8 cellular contexts compared by ENCODE assay signal in genomic region chr4:147799986-147800555, GRCh38.
DNase-seq lines count a peak whose midpoint lies in the region; ATAC-seq and TF ChIP-seq lines count a peak whose summit lies in the region.

No MANE protein-coding gene starts in this region.

- H3K4me1 Mint-ChIP-seq in activated CD4-positive, alpha-beta memory T cell treated with anti-CD3 and anti-CD28 coated beads, Interleukin-2, amount 10 ng/mL, durations not matched to agents 7 days and 5 days, result peaks cover 54% of the 10 kb centered on the region

- peak; percentile 98 for ATAC-seq in HG03432 (IDR thresholded peaks at IDR 0.05; ENCODE audit: unreplicated experiment)

- H2AFZ ChIP-seq in mesenchymal stem cell (ENCODE audit: low read depth, low read length), result no peak overlapping the region

- H4K8ac ChIP-seq in mesenchymal stem cell (ENCODE audit: low read length) (no peak overlapping the region), mesendoderm (ENCODE audit: low read depth, low read length) (no peak overlapping the region)

- peaks cover 2% of the 10 kb centered on the region for H3K79me2 ChIP-seq in mesendoderm (ENCODE audit: control insufficient read depth, insufficient read depth, low read length)

- DNase-seq in activated gamma-delta T cell treated with Interleukin-2 at 50 U/mL for 16 hours (peak; percentile 54), activated gamma-delta T cell (lab: John Stamatoyannopoulos, UW) (no peak), mesenchymal stem cell (peak; percentile 66), putamen (ENCODE audit: low spot score) (no peak), mesendoderm (no peak), BE2C (no peak)
- peak; percentile 80 for DNase-seq in activated CD4-positive, alpha-beta memory T cell treated with anti-CD3 and anti-CD28 coated beads, Interleukin-2, amount 10 ng/mL, durations not matched to agents 7 days and 5 days

- H4K5ac ChIP-seq in mesendoderm (ENCODE audit: low read length), result no peak overlapping the region

- H3K4me3 ChIP-seq in mesenchymal stem cell (ENCODE audit: insufficient read depth in 1 of 2, low read depth in 1 of 2, low read length in 2 of 2), result no peak overlapping the region
- no peak overlapping the region for H3K4me3 ChIP-seq in mesendoderm (ENCODE audit: low read length)
- no peak overlapping the region for H3K4me3 ChIP-seq in BE2C (ENCODE audit: low read depth, low read length)

- peaks cover 0 to 3% of the 10 kb centered on the region in 2 experiments for H3K36me3 ChIP-seq in mesenchymal stem cell (ENCODE audit: control insufficient read depth in 1 of 2, insufficient read depth in 2 of 2, low read depth in 1 of 2, low read length in 2 of 2)
- H3K36me3 ChIP-seq in mesendoderm (ENCODE audit: control insufficient read depth, insufficient read depth, low read length), result no peaks in the 10 kb centered on the region
- H3K36me3 ChIP-seq in BE2C, result no peaks in the 10 kb centered on the region; the same call in 1 of the 2 replicates

- peak overlapping the region in 1 of 2 experiments; percentile 11 for H3K14ac ChIP-seq in mesenchymal stem cell (ENCODE audit: low read length in 2 of 2)

- no peak overlapping the region for H3K4me2 ChIP-seq in mesenchymal stem cell (ENCODE audit: low read length, poor library complexity, severe bottlenecking)
- H3K4me2 ChIP-seq in mesendoderm (ENCODE audit: low read length), result no peak overlapping the region

- no peak overlapping the region for H3K56ac ChIP-seq in mesendoderm (ENCODE audit: low read length)

- POLR2A ChIA-PET in activated CD4-positive, alpha-beta memory T cell treated with anti-CD3 and anti-CD28 coated beads, Interleukin-2, amount 10 ng/mL, durations not matched to agents 7 days and 5 days (lab: Charles Lee), result interaction anchor here (0.9 to 1.7 kb wide), 4 partner anchors 43 to 183 kb away, joined by 3 to 5 read pairs (median 4); partner anchors contain the start of genes ARHGAP10, PRMT9 and TMEM184C

- no peak overlapping the region for H2BK12ac ChIP-seq in mesenchymal stem cell (ENCODE audit: low read length in 2 of 2)

- H2AK5ac ChIP-seq in mesenchymal stem cell (ENCODE audit: low read length, severe bottlenecking), result peak overlapping the region; percentile 6
- no peak overlapping the region for H2AK5ac ChIP-seq in mesendoderm (ENCODE audit: low read length)

- H3K27me3 Mint-ChIP-seq in activated CD4-positive, alpha-beta memory T cell treated with anti-CD3 and anti-CD28 coated beads, Interleukin-2, amount 10 ng/mL, durations not matched to agents 7 days and 5 days, result peaks cover 6% of the 10 kb centered on the region

- H3K9ac ChIP-seq in mesenchymal stem cell (ENCODE audit: low read length), result no peak overlapping the region
- H3K9ac ChIP-seq in mesendoderm (ENCODE audit: low read length), result no peak overlapping the region

- H3K9me3 ChIP-seq in mesenchymal stem cell (ENCODE audit: control insufficient read depth, low read length) (no peaks in the 10 kb centered on the region), BE2C (no peaks in the 10 kb centered on the region; the same call in 1 of the 2 replicates)

- H3K4me3 Mint-ChIP-seq in activated CD4-positive, alpha-beta memory T cell treated with anti-CD3 and anti-CD28 coated beads, Interleukin-2, amount 10 ng/mL, durations not matched to agents 7 days and 5 days, result no peak overlapping the region

- H2BK120ac ChIP-seq in mesenchymal stem cell (ENCODE audit: low read depth, low read length) (no peak overlapping the region), mesendoderm (ENCODE audit: low read depth, low read length) (no peak overlapping the region)

- H3K36me3 Mint-ChIP-seq in activated CD4-positive, alpha-beta memory T cell treated with anti-CD3 and anti-CD28 coated beads, Interleukin-2, amount 10 ng/mL, durations not matched to agents 7 days and 5 days (ENCODE audit: low read depth), result peaks cover 24% of the 10 kb centered on the region

- H2BK15ac ChIP-seq in mesenchymal stem cell (ENCODE audit: low read depth, poor library complexity, severe bottlenecking) (peak overlapping the region; percentile 20), mesendoderm (replicated peaks; ENCODE audit: low read depth) (no peak overlapping the region)

- H3K23ac ChIP-seq in mesenchymal stem cell (ENCODE audit: low read length in 2 of 2) (no peak overlapping the region), mesendoderm (ENCODE audit: low read length) (no peak overlapping the region)

- H3K4ac ChIP-seq in mesenchymal stem cell (ENCODE audit: low read depth in 1 of 2, low read length in 2 of 2) (no peak overlapping the region), mesendoderm (ENCODE audit: low read depth, low read length) (no peak overlapping the region)

- H3K27ac ChIP-seq in mesenchymal stem cell (ENCODE audit: low read length, poor library complexity, severe bottlenecking), result no peak overlapping the region
- no peak overlapping the region for H3K27ac ChIP-seq in mesendoderm (ENCODE audit: low read depth, low read length)

- CTCF ChIA-PET in activated CD4-positive, alpha-beta memory T cell treated with anti-CD3 and anti-CD28 coated beads, Interleukin-2, amount 10 ng/mL, durations not matched to agents 7 days and 5 days (lab: Charles Lee), result interaction anchor here (0.7 kb wide), 1 partner anchor 67 kb away, joined by 3 read pairs; no protein-coding TSS in a partner anchor

- no peaks in the 10 kb centered on the region for H3K9me3 Mint-ChIP-seq in activated CD4-positive, alpha-beta memory T cell treated with anti-CD3 and anti-CD28 coated beads, Interleukin-2, amount 10 ng/mL, durations not matched to agents 7 days and 5 days

- H3K27ac Mint-ChIP-seq in activated CD4-positive, alpha-beta memory T cell treated with anti-CD3 and anti-CD28 coated beads, Interleukin-2, amount 10 ng/mL, durations not matched to agents 7 days and 5 days, result peak overlapping the region; percentile 24

- TF ChIP-seq CTCF in BE2C (IDR thresholded peaks at IDR 0.05; ENCODE audit: low read depth, low read length), result no peak

- H2BK5ac ChIP-seq in mesenchymal stem cell (ENCODE audit: low read depth, low read length, poor library complexity, severe bottlenecking) (no peak overlapping the region), mesendoderm (ENCODE audit: low read length) (no peak overlapping the region)

- H3K27me3 ChIP-seq in mesenchymal stem cell (ENCODE audit: control insufficient read depth in 1 of 2, insufficient read depth in 1 of 2, low read length in 2 of 2), result no peaks in the 10 kb centered on the region
- no peaks in the 10 kb centered on the region for H3K27me3 ChIP-seq in mesendoderm (ENCODE audit: insufficient read depth, low read length, poor library complexity)
- H3K27me3 ChIP-seq in BE2C, result no peaks in the 10 kb centered on the region

- no peak overlapping the region for H4K91ac ChIP-seq in mesenchymal stem cell (ENCODE audit: low read length)

- 90% methylated on average over 7 of the region's 7 CpGs for WGBS in mesenchymal stem cell
- no CpG with 5 or more reads among the region's 7 CpGs for WGBS in mesendoderm (ENCODE audit: extremely low coverage, insufficient coverage, low lambda C conversion rate)

- H3K4me1 ChIP-seq in mesenchymal stem cell (ENCODE audit: control insufficient read depth, insufficient read depth, low read depth, low read length), result peaks cover 5% of the 10 kb centered on the region
- no peaks in the 10 kb centered on the region for H3K4me1 ChIP-seq in mesendoderm (ENCODE audit: control insufficient read depth, low read depth, low read length)
- no peaks in the 10 kb centered on the region; the same call in 1 of the 2 replicates for H3K4me1 ChIP-seq in BE2C

- H3K79me1 ChIP-seq in mesenchymal stem cell (replicated peaks; ENCODE audit: low read length, poor library complexity, severe bottlenecking) (peaks cover 27% of the 10 kb centered on the region), mesendoderm (ENCODE audit: low read length) (peaks cover 1% of the 10 kb centered on the region)

- H3K18ac ChIP-seq in mesenchymal stem cell (ENCODE audit: low read depth in 1 of 2, low read length in 2 of 2) (peak overlapping the region; percentile 11 to 18), mesendoderm (ENCODE audit: low read length) (no peak overlapping the region)

Comparison
In these comparisons a context has a peak if more than half of its experiments do, and no peak if none do; other contexts are left out.
1. DNase-seq: peak in activated gamma-delta T cell treated with Interleukin-2 at 50 U/mL for 16 hours (single experiment), activated CD4-positive, alpha-beta memory T cell treated with anti-CD3 and anti-CD28 coated beads, Interleukin-2, amount 10 ng/mL, durations not matched to agents 7 days and 5 days (single experiment) and mesenchymal stem cell (single experiment); none in activated gamma-delta T cell (single experiment), putamen (single experiment), mesendoderm (single experiment) and BE2C (single experiment).